Comparison of ENCODE assay signal across 17 cellular contexts in the genomic region with DNA sequence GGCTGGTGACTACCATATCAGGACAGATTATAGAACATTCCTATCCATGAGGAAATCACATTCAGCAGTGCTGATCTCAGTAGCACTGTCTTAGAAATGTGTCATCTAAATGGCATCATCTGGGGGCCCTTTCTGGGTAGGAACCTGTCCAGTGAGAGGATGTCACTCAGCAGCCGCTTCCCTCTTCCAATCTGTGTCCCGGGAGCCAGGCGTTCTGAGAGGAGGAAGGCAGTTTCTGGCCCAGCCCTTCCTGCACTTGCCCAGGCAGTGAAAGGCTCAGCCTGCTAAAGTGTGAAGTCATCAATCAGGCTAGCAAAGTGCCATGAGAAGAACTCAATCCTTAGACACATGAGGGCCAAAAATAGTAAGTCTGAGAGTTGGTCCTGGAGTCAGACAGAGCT. TPM values are rescaled to one million over a fixed set of nuclear protein-coding genes. Genes with fewer than 3 reads are reported as not detected.
DNase-seq lines count a peak whose midpoint lies in the region; ATAC-seq, FAIRE-seq and TF ChIP-seq lines count a peak whose summit lies in the region.
"Had no signal": no experiment of that assay in that cellular context is flagged by ENCODE, and none has a peak within 500 bp of the region (broad histone marks: within the 10 kb centered on the region; RNA-seq: fewer than 3 reads in every experiment).

No MANE protein-coding gene starts in this region.

- H3K9me1 ChIP-seq in endothelial cell of umbilical vein (replicated peaks; ENCODE audit: control insufficient read depth, extremely low read depth, insufficient read depth, low read length): no peaks in the 10 kb centered on the region

- POLR2A ChIA-PET in AG04450 (lab: Yijun Ruan, JAX) (interaction anchor here (0.7 kb wide), 1 partner anchor 27 kb away, joined by 3 read pairs; no protein-coding TSS in a partner anchor), endothelial cell of umbilical vein (lab: Charles Lee) (no interaction called here)

- H3K4me1 ChIP-seq in endothelial cell of umbilical vein (ENCODE audit: control insufficient read depth, extremely low read depth, insufficient read depth, low read length): no peaks in the 10 kb centered on the region
- H3K4me1 ChIP-seq: ascending aorta, BE2C, tibial nerve had no signal

- H2AFZ ChIP-seq in endothelial cell of umbilical vein (ENCODE audit: low read depth, low read length): no peak overlapping the region
- H2AFZ ChIP-seq: PC-9 had no signal

- H4K20me1 ChIP-seq in endothelial cell of umbilical vein (replicated peaks; ENCODE audit: control insufficient read depth, extremely low read depth, insufficient read depth, low read length): no peaks in the 10 kb centered on the region

- H3K27ac ChIP-seq in AG04450 (ENCODE audit: low read depth, low read length) (no peak overlapping the region), endothelial cell of umbilical vein (ENCODE audit: insufficient read depth, low read depth, low read length) (no peak overlapping the region), coronary artery (no peak overlapping the region)
- H3K27ac ChIP-seq: ascending aorta, KMS-11, PC-9, tibial nerve had no signal

- H3K4me1 Mint-ChIP-seq in immature natural killer cell: peaks cover 0 to 2% of the 10 kb centered on the region in 2 donors

- no peaks in the 10 kb centered on the region for H3K9me3 Mint-ChIP-seq in immature natural killer cell

- ATAC-seq in GM18870 (IDR thresholded peaks at IDR 0.05; ENCODE audit: unreplicated experiment): no peak
- ATAC-seq in HG03354 (IDR thresholded peaks at IDR 0.05; ENCODE audit: poor library complexity, severe bottlenecking, unreplicated experiment): no peak
- ATAC-seq in HG03439 (IDR thresholded peaks at IDR 0.05; ENCODE audit: unreplicated experiment): no peak

- DNase-seq in AG04450 (ENCODE audit: low read depth, low spot score): peak; percentile 45
- peak; percentile 14 for DNase-seq in HTR-8/SVneo (ENCODE audit: insufficient read length, low spot score)
- no peak for DNase-seq in endothelial cell of umbilical vein (ENCODE audit: low read depth, low spot score)
- no peak for DNase-seq in immature natural killer cell
- DNase-seq in coronary artery (ENCODE audit: low spot score): no peak
- DNase-seq: activated T-cell treated with anti-CD3 and anti-CD28 coated beads for 4 hours, BE2C, GOT3, retina had no signal

- TF ChIP-seq POLR2A in endothelial cell of umbilical vein (IDR thresholded peaks at IDR 0.05; ENCODE audit: low read depth, low read length): no peak

- H3K4me3 ChIP-seq in AG04450 (ENCODE audit: low read depth, low read length) (no peak overlapping the region), endothelial cell of umbilical vein (replicated peaks in 1 of 3; ENCODE audit: insufficient read depth in 1 of 3, low read depth in 1 of 3, low read length in 3 of 3) (no peak overlapping the region), coronary artery (no peak overlapping the region)
- H3K4me3 ChIP-seq: ascending aorta, PC-9, tibial nerve had no signal

- H3K36me3 Mint-ChIP-seq in immature natural killer cell: peaks cover 11 to 45% (median 27%) of the 10 kb centered on the region in 3 donors

- no peak overlapping the region for H3K9ac ChIP-seq in endothelial cell of umbilical vein (replicated peaks; ENCODE audit: extremely low read depth, insufficient read depth, low read length)
- H3K9ac ChIP-seq: KMS-11 had no signal

- H3K27me3 ChIP-seq in AG04450 (ENCODE audit: control insufficient read depth, insufficient read depth, low read length) (no peaks in the 10 kb centered on the region), endothelial cell of umbilical vein (ENCODE audit: control insufficient read depth in 2 of 2, insufficient read depth in 2 of 2, low read length in 2 of 2) (no peaks in the 10 kb centered on the region)
- H3K27me3 ChIP-seq: ascending aorta, BE2C, tibial nerve had no signal

- FAIRE-seq in HTR-8/SVneo (lab: Jason Lieb, UNC) (peak; percentile 69), endothelial cell of umbilical vein (lab: Jason Lieb, UNC) (peak; percentile 54)
- FAIRE-seq: G401.6 had no signal

- H3K36me3 ChIP-seq in endothelial cell of umbilical vein (ENCODE audit: control insufficient read depth in 2 of 2, extremely low read depth in 1 of 2, insufficient read depth in 2 of 2, low read length in 2 of 2): peaks cover 6 to 9% of the 10 kb centered on the region in 2 experiments

- H3K27me3 Mint-ChIP-seq in immature natural killer cell (ENCODE audit: low read depth in 3 of 3): no peaks in the 10 kb centered on the region

- H3K27ac Mint-ChIP-seq in immature natural killer cell: peak overlapping the region in 4 of 6 donors; percentile 1 to 39 (median 8)

- no peak overlapping the region for H3K4me3 Mint-ChIP-seq in immature natural killer cell

- dilution Hi-C loops in endothelial cell of umbilical vein (cut with MboI; ENCODE audit: extremely low pct_ligation_motif_present, low sequenced_read_pairs): no loop called here

- intact Hi-C loops in endothelial cell of umbilical vein (cut with micrococcal nuclease): no loop called here

- H3K79me2 ChIP-seq in endothelial cell of umbilical vein (ENCODE audit: control insufficient read depth, insufficient read depth, low read length): no peaks in the 10 kb centered on the region

- CTCF ChIA-PET in AG04450 (lab: Charles Lee) (interaction anchor here (0.6 to 1.1 kb wide), 3 partner anchors 9 to 391 kb away, joined by 3 read pairs; no protein-coding TSS in a partner anchor), endothelial cell of umbilical vein (lab: Charles Lee) (no interaction called here)

- TF ChIP-seq CTCF in AG04450 (IDR thresholded peaks at IDR 0.05; ENCODE audit: low read depth, low read length) (no peak), endothelial cell of umbilical vein (IDR thresholded peaks at IDR 0.05; ENCODE audit: extremely low read depth in 1 of 2, insufficient read depth in 1 of 2, low read depth in 1 of 2, low read length in 2 of 2) (no peak), coronary artery (IDR thresholded peaks at IDR 0.05) (no peak)

- no peak overlapping the region for H3K4me2 ChIP-seq in endothelial cell of umbilical vein (ENCODE audit: insufficient read depth, low read length)
- H3K4me2 ChIP-seq: KMS-11, PC-9 had no signal

- no TSS peak for BruUV-seq in endothelial cell of umbilical vein (replicated peaks; lab: Mats Ljungman, UMichigan)

- H3K9me3 ChIP-seq in AG04450 (ENCODE audit: control insufficient read depth, insufficient read depth, low read length): no peaks in the 10 kb centered on the region
- H3K9me3 ChIP-seq in endothelial cell of umbilical vein (replicated peaks; ENCODE audit: control insufficient read depth, insufficient read depth, low read length): no peaks in the 10 kb centered on the region
- H3K9me3 ChIP-seq: ascending aorta, BE2C, tibial nerve had no signal

TF ChIP-seq in endothelial cell of umbilical vein, 7 proteins besides CTCF, POLR2A, EP300 and RAD21:
- TF ChIP-seq EZH2 (IDR thresholded peaks at IDR 0.05; ENCODE audit: borderline replicate concordance, low read depth, low read length, severe bottlenecking): no peak
- no peak for TF ChIP-seq POLR2AphosphoS5 (IDR thresholded peaks at IDR 0.05; ENCODE audit: insufficient read depth, low read depth, low read length)
- TF ChIP-seq JUN (IDR thresholded peaks at IDR 0.05; ENCODE audit: borderline replicate concordance, insufficient read depth, insufficient read length, low read depth): no peak
- no peak for TF ChIP-seq FOS (IDR thresholded peaks at IDR 0.05; ENCODE audit: borderline replicate concordance, insufficient read depth, low read length)
- TF ChIP-seq, protein P1, sequence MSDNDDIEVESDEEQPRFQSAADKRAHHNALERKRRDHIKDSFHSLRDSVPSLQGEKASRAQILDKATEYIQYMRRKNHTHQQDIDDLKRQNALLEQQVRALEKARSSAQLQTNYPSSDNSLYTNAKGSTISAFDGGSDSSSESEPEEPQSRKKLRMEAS (IDR thresholded peaks at IDR 0.05; ENCODE audit: insufficient read depth, insufficient read length): no peak
- no peak for TF ChIP-seq MYC (IDR thresholded peaks at IDR 0.05; ENCODE audit: low read depth, low read length)
- TF ChIP-seq GATA2 (IDR thresholded peaks at IDR 0.05; ENCODE audit: insufficient read depth, insufficient read length, low read depth, low read length): no peak
TF ChIP-seq in endothelial cell of umbilical vein: peak in this region for 0.

RNA-seq across cellular contexts. Expression of a gene that starts 25.6 kb away (rescaled TPM):
- polyA plus RNA-seq in AG04450 (2011; rRNA removed) (33.5 and 50.6 TPM in 2 replicates), endothelial cell of umbilical vein (9.8 and 14.8 TPM in 2 replicates), immature natural killer cell (10 to 100 TPM; 21.7 to 30.1 (median 22.3) TPM)
- polyA minus RNA-seq in AG04450 (2011; rRNA and poly(A)+ RNA removed): 8.4 and 14.5 TPM in 2 replicates
- 43.2 and 52.9 TPM in 2 replicates for total RNA-seq in endothelial cell of umbilical vein
- polyA plus RNA-seq in endothelial cell of umbilical vein (2011; cell fraction: cytosol; rRNA removed): 24.2 and 29.2 TPM in 2 replicates
- polyA plus RNA-seq in endothelial cell of umbilical vein (2011; cell fraction: nucleus; rRNA removed): 8.6 and 10.7 TPM in 2 replicates
- 31.1 and 33.3 TPM in 2 replicates for polyA plus RNA-seq in endothelial cell of umbilical vein (2012)
- polyA minus RNA-seq in endothelial cell of umbilical vein: 5.0 and 8.6 TPM in 2 replicates
- polyA minus RNA-seq in endothelial cell of umbilical vein (2011; cell fraction: cytosol; rRNA and poly(A)+ RNA removed): 5.0 TPM
- 6.4 and 6.9 TPM in 2 replicates for polyA minus RNA-seq in endothelial cell of umbilical vein (2011; cell fraction: nucleus; rRNA and poly(A)+ RNA removed)

RNA-seq across cellular contexts. Expression of a gene that starts 46.3 kb away (rescaled TPM):
- polyA plus RNA-seq in AG04450 (2011; rRNA removed) (3.2 and 4.3 TPM in 2 replicates), endothelial cell of umbilical vein (1.2 and 1.3 TPM in 2 replicates), immature natural killer cell (1 to 10 TPM; 1.6 to 2.7 (median 1.8) TPM)
- polyA minus RNA-seq in AG04450 (2011; rRNA and poly(A)+ RNA removed): 2.5 and 4.0 TPM in 2 replicates
- total RNA-seq in endothelial cell of umbilical vein: 5.7 TPM in 2 replicates
- polyA plus RNA-seq in endothelial cell of umbilical vein (2011; cell fraction: cytosol; rRNA removed): 1.4 and 1.5 TPM in 2 replicates
- polyA plus RNA-seq in endothelial cell of umbilical vein (2011; cell fraction: nucleus; rRNA removed): 2.0 and 3.2 TPM in 2 replicates
- 2.3 and 3.3 TPM in 2 replicates for polyA plus RNA-seq in endothelial cell of umbilical vein (2012)
- polyA minus RNA-seq in endothelial cell of umbilical vein: 3.4 TPM in 2 replicates
- 4.8 TPM for polyA minus RNA-seq in endothelial cell of umbilical vein (2011; cell fraction: cytosol; rRNA and poly(A)+ RNA removed)
- 1.3 and 2.4 TPM in 2 replicates for polyA minus RNA-seq in endothelial cell of umbilical vein (2011; cell fraction: nucleus; rRNA and poly(A)+ RNA removed)

Comparison
In these comparisons a context has a peak if more than half of its experiments do, and no peak if none do; other contexts are left out.
1. DNase-seq: peak in AG04450 (single experiment) and HTR-8/SVneo (single experiment); none in endothelial cell of umbilical vein (single experiment), immature natural killer cell (0 of 3) and coronary artery (single experiment).